Comparison of ENCODE assay signal across 8 cellular contexts in genomic region chr2:127398239-127398590, GRCh38. TPM values are rescaled to one million over a fixed set of nuclear protein-coding genes. Genes with fewer than 3 reads are reported as not detected.
DNase-seq lines count a peak whose midpoint lies in the region; ATAC-seq and TF ChIP-seq lines count a peak whose summit lies in the region.

No MANE protein-coding gene starts in this region.

- WGBS in liver = 55% methylated on average over 4 of the region's 4 CpGs
- 4 to 11% methylated on average over 3 to 4 of the region's 4 CpGs for WGBS in thyroid gland, 2 donors

- no peak overlapping the region for H3K9ac ChIP-seq in liver (ENCODE audit: low read depth in 1 of 2, low read length in 2 of 2)

- H3K36me3 ChIP-seq in Panc1 (ENCODE audit: control insufficient read depth, insufficient read depth, low read length) = no peaks in the 10 kb centered on the region
- H3K36me3 ChIP-seq in breast epithelium = no peaks in the 10 kb centered on the region
- no peaks in the 10 kb centered on the region for H3K36me3 ChIP-seq in liver (ENCODE audit: control insufficient read depth in 4 of 4, insufficient read depth in 3 of 4, low read depth in 1 of 4, low read length in 3 of 4)
- H3K36me3 ChIP-seq in thyroid gland = no peaks in the 10 kb centered on the region

- H3K9me3 ChIP-seq in Panc1 (ENCODE audit: control insufficient read depth, insufficient read depth, low read depth, low read length) (no peaks in the 10 kb centered on the region), breast epithelium (no peaks in the 10 kb centered on the region), liver (ENCODE audit: control insufficient read depth in 4 of 4, low read length in 3 of 4) (no peaks in the 10 kb centered on the region), thyroid gland (no peaks in the 10 kb centered on the region)

- H3K4me1 ChIP-seq in Panc1 (ENCODE audit: control insufficient read depth, insufficient read depth, low read length) = peaks cover 34% of the 10 kb centered on the region
- H3K4me1 ChIP-seq in breast epithelium = no peaks in the 10 kb centered on the region
- peaks cover 0 to 3% (median 0%) of the 10 kb centered on the region in 4 donors for H3K4me1 ChIP-seq in liver (ENCODE audit: control insufficient read depth in 4 of 4, insufficient read depth in 4 of 4, low read length in 3 of 4)
- peaks cover 0 to 25% of the 10 kb centered on the region in 2 donors for H3K4me1 ChIP-seq in thyroid gland

- peaks cover 0 to 1% (median 0%) of the 10 kb centered on the region in 3 donors for H3K27me3 Mint-ChIP-seq in CD14-positive monocyte (ENCODE audit: low read depth in 3 of 3)

- peak; percentile 91 for DNase-seq in CD14-positive monocyte (ENCODE audit: low spot score)
- peak; percentile 66 for DNase-seq in GM19238 (ENCODE audit: insufficient read length, low spot score)
- DNase-seq in Panc1 (ENCODE audit: low read depth, low spot score) = no peak
- DNase-seq in breast epithelium (ENCODE audit: low spot score in 2 of 2) = peak; percentile 76 to 81
- DNase-seq in thyroid gland = peak; percentile 95 to 97
- DNase-seq in NCI-H2081 treated with DMSO at 0.1 percent for 48 hours (lab: John Stamatoyannopoulos, UW) = no peak

- BruUV-seq in Panc1 (replicated peaks; lab: Mats Ljungman, UMichigan) = no TSS peak

- H3K9me3 Mint-ChIP-seq in CD14-positive monocyte = peaks cover 0 to 3% (median 0%) of the 10 kb centered on the region in 7 donors

- no peak for TF ChIP-seq POLR2A in breast epithelium (IDR thresholded peaks at IDR 0.05)
- no peak for TF ChIP-seq POLR2A in thyroid gland (IDR thresholded peaks at IDR 0.05)

- H3K4me3 Mint-ChIP-seq in CD14-positive monocyte = peak overlapping the region in 1 of 2 donors; percentile 73

- no peak overlapping the region for H3K4me3 ChIP-seq in Panc1 (ENCODE audit: low read depth in 2 of 2, low read length in 2 of 2)
- no peak overlapping the region for H3K4me3 ChIP-seq in breast epithelium
- H3K4me3 ChIP-seq in liver (ENCODE audit: low read depth in 1 of 3, low read length in 3 of 3) = no peak overlapping the region
- H3K4me3 ChIP-seq in thyroid gland (replicated peaks in 1 of 3) = no peak overlapping the region

- CTCF ChIA-PET in Panc1 (lab: Charles Lee) = no interaction called here

- no peak for TF ChIP-seq CTCF in CD14-positive monocyte (IDR thresholded peaks at IDR 0.05)
- TF ChIP-seq CTCF in Panc1 (IDR thresholded peaks at IDR 0.05) = no peak
- TF ChIP-seq CTCF in breast epithelium (IDR thresholded peaks at IDR 0.05) = no peak
- TF ChIP-seq CTCF in liver (IDR thresholded peaks at IDR 0.05; ENCODE audit: low read depth, low read length, missing input control) = no peak
- TF ChIP-seq CTCF in thyroid gland (IDR thresholded peaks at IDR 0.05) = no peak

- peaks cover 18% of the 10 kb centered on the region for H3K4me1 Mint-ChIP-seq in CD14-positive monocyte

- H3K27me3 ChIP-seq in Panc1 (ENCODE audit: control insufficient read depth, insufficient read depth, low read length) (no peaks in the 10 kb centered on the region), breast epithelium (no peaks in the 10 kb centered on the region), liver (ENCODE audit: control insufficient read depth in 4 of 4, insufficient read depth in 4 of 4, low read length in 3 of 4) (no peaks in the 10 kb centered on the region), thyroid gland (no peaks in the 10 kb centered on the region)

- H3K27ac Mint-ChIP-seq in CD14-positive monocyte = peak overlapping the region; percentile 75 to 97 (median 91)

- POLR2A ChIA-PET in Panc1 (lab: Charles Lee) = interaction anchor here (0.6 kb wide), 1 partner anchor 91 kb away, joined by 4 read pairs; no protein-coding TSS in a partner anchor

- peak overlapping the region; percentile 70; the same call in 1 of the 2 replicates for H3K27ac ChIP-seq in Panc1 (ENCODE audit: low read length)
- H3K27ac ChIP-seq in breast epithelium = peak overlapping the region in 1 of 2 donors; percentile 52
- H3K27ac ChIP-seq in liver (ENCODE audit: low read depth in 1 of 2, low read length in 2 of 2) = no peak overlapping the region
- H3K27ac ChIP-seq in thyroid gland = peak overlapping the region in 1 of 3 donors; percentile 56

- ATAC-seq in HG03097 (IDR thresholded peaks at IDR 0.05; ENCODE audit: low FRiP score, unreplicated experiment) (peak; percentile 62), Panc1 (peak; percentile 91)

- peaks cover 0 to 2% of the 10 kb centered on the region in 2 donors for H3K36me3 Mint-ChIP-seq in CD14-positive monocyte

- in situ Hi-C loops in Panc1 (cut with HindIII; ENCODE audit: low pct_unique_long_range_greater_than_20kb, low sequenced_read_pairs) = no loop called here

- TF ChIP-seq RAD21 in liver (IDR thresholded peaks at IDR 0.05) = no peak

- intact Hi-C loops in CD14-positive monocyte (cut with micrococcal nuclease) (no loop called here), Panc1 (cut with micrococcal nuclease; ENCODE audit: unreplicated experiment) (no loop called here), breast epithelium (cut with DNase I; ENCODE audit: low total_unique reads) (no loop called here), thyroid gland (cut with DNase I) (no loop called here)

TF ChIP-seq in liver, 16 proteins besides CTCF, POLR2A, EP300 and RAD21:
- peak; percentile 40 to 57 for TF ChIP-seq JUND (IDR thresholded peaks at IDR 0.05)
- no peak for TF ChIP-seq RXRA (IDR thresholded peaks at IDR 0.05)
- no peak for TF ChIP-seq EGR1 (IDR thresholded peaks at IDR 0.05; ENCODE audit: low read depth in 2 of 2)
- TF ChIP-seq HNF4G (IDR thresholded peaks at IDR 0.05) = no peak
- TF ChIP-seq FOXA1 (IDR thresholded peaks at IDR 0.05) = no peak
- TF ChIP-seq FOXA2 (IDR thresholded peaks at IDR 0.05) = no peak
- TF ChIP-seq NR2F2 (IDR thresholded peaks at IDR 0.05) = no peak
- no peak for TF ChIP-seq MAX (IDR thresholded peaks at IDR 0.05)
- TF ChIP-seq TAF1 (conservative IDR thresholded peaks at IDR 0.05) = no peak

RNA-seq across cellular contexts. Expression of gene MAP3K2, which starts 10.4 kb away (rescaled TPM):
- 10 to 100 TPM; 66.3 to 86.4 TPM for polyA plus RNA-seq in CD14-positive monocyte
- 70.6 TPM for total RNA-seq in Panc1 (2021; ENCODE audit: unreplicated experiment)
- 12.9 TPM for polyA plus RNA-seq in Panc1 (2012; ENCODE audit: insufficient read length)
- total RNA-seq in breast epithelium = 10 to 100 TPM; 55.7 to 62.2 (median 58.4) TPM
- total RNA-seq in liver = 10 to 100 TPM; 22.0 to 46.2 TPM
- polyA plus RNA-seq in liver = 10 to 100 TPM in 1 of 2 donors, 1 to 10 TPM in 1; 5.9 to 12.1 TPM
- 100 to 1,000 TPM in 1 of 4 donors, 10 to 100 TPM in 3; 84.8 to 118 (median 92.8) TPM for total RNA-seq in thyroid gland

RNA-seq across cellular contexts. Expression of gene PROC, which starts 20.0 kb away (rescaled TPM):
- polyA plus RNA-seq in CD14-positive monocyte (not detected), liver (100 to 1,000 TPM; 305 to 407 TPM)
- total RNA-seq in Panc1 (2021; ENCODE audit: unreplicated experiment) (1.1 TPM), breast epithelium (not detected), liver (100 to 1,000 TPM; 150 to 376 TPM), thyroid gland (not detected)
- 3.0 TPM for polyA plus RNA-seq in Panc1 (2012; ENCODE audit: insufficient read length)

Comparison
In these comparisons a context has a peak if more than half of its experiments do, and no peak if none do; other contexts are left out.
1. DNase-seq: peak in CD14-positive monocyte (single experiment), GM19238 (single experiment), breast epithelium (2 of 2) and thyroid gland (2 of 2); none in Panc1 (single experiment) and NCI-H2081 treated with DMSO at 0.1 percent for 48 hours (single experiment).
2. RNA of gene PROC, which starts 20.0 kb away (total RNA-seq): 150 to 376 TPM in liver; 1.1 TPM in Panc1 (single experiment), not detected in breast epithelium and not detected in thyroid gland; every median in the first group is over 10 times any median in the second.